Comparison of ENCODE assay signal across 8 cellular contexts in genomic region chr15:41231536-41231935, GRCh38.
DNase-seq lines count a peak whose midpoint lies in the region; ATAC-seq and TF ChIP-seq lines count a peak whose summit lies in the region.

No MANE protein-coding gene starts in this region.

- H3K4me3 ChIP-seq in ACC112 (ENCODE audit: low read depth, low read length) (peak overlapping the region; percentile 93), coronary artery (peak overlapping the region; percentile 86), muscle layer of colon (ENCODE audit: low read depth in 1 of 2, low read length in 2 of 2) (peak overlapping the region; percentile 66 to 88)

- H3K9me3 ChIP-seq in KOPT-K1 (ENCODE audit: insufficient read depth, low read length, poor library complexity, severe bottlenecking): no peaks in the 10 kb centered on the region
- no peaks in the 10 kb centered on the region for H3K9me3 ChIP-seq in muscle layer of colon (ENCODE audit: low read length)

- TF ChIP-seq CTCF in coronary artery (IDR thresholded peaks at IDR 0.05): no peak

- H3K36me3 ChIP-seq in ACC112 (ENCODE audit: insufficient read depth, low read length) (no peaks in the 10 kb centered on the region), KOPT-K1 (ENCODE audit: insufficient read depth, low read length) (no peaks in the 10 kb centered on the region), muscle layer of colon (ENCODE audit: insufficient read depth, low read length) (no peaks in the 10 kb centered on the region)

- no peaks in the 10 kb centered on the region for H3K27me3 ChIP-seq in ACC112 (ENCODE audit: insufficient read depth, low read length)
- no peaks in the 10 kb centered on the region for H3K27me3 ChIP-seq in muscle layer of colon (ENCODE audit: control insufficient read depth in 1 of 2, insufficient read depth in 2 of 2, low read length in 2 of 2)

- DNase-seq in coronary artery (ENCODE audit: low spot score) (no peak), Ammon's horn (ENCODE audit: low spot score) (no peak), NCI-H1694 treated with DMSO at 0.1 percent for 48 hours (lab: John Stamatoyannopoulos, UW) (no peak)
- no peak for DNase-seq in activated effector memory CD4-positive, alpha-beta T cell treated with anti-CD3 and anti-CD28 coated beads, Interleukin-2, amount 50 U/mL, for 16 hours

- H3K4me1 ChIP-seq in ACC112 (ENCODE audit: control insufficient read depth, insufficient read depth, low read length, unreplicated experiment): peaks cover 20% of the 10 kb centered on the region
- peaks cover 26% of the 10 kb centered on the region for H3K4me1 ChIP-seq in muscle layer of colon (ENCODE audit: insufficient read depth, low read length)

- no peak for ATAC-seq in HG02623 (IDR thresholded peaks at IDR 0.05; ENCODE audit: unreplicated experiment)

- H2AFZ ChIP-seq in ACC112 (ENCODE audit: low read length, unreplicated experiment): peak overlapping the region; percentile 47

- H3K9ac ChIP-seq in muscle layer of colon (ENCODE audit: low read length): peak overlapping the region; percentile 69

- peaks cover 43% of the 10 kb centered on the region for H3K79me2 ChIP-seq in ACC112 (ENCODE audit: control insufficient read depth, insufficient read depth, low read length, unreplicated experiment)

- peak overlapping the region; percentile 58 for H3K27ac ChIP-seq in ACC112 (ENCODE audit: low read depth, low read length)
- H3K27ac ChIP-seq in KOPT-K1 (ENCODE audit: low read depth, low read length, poor library complexity, severe bottlenecking): peak overlapping the region; percentile 71
- peak overlapping the region; percentile 75 to 90 for H3K27ac ChIP-seq in coronary artery
- H3K27ac ChIP-seq in muscle layer of colon (ENCODE audit: low read depth, low read length): peak overlapping the region; percentile 75
